In the genomic region with DNA sequence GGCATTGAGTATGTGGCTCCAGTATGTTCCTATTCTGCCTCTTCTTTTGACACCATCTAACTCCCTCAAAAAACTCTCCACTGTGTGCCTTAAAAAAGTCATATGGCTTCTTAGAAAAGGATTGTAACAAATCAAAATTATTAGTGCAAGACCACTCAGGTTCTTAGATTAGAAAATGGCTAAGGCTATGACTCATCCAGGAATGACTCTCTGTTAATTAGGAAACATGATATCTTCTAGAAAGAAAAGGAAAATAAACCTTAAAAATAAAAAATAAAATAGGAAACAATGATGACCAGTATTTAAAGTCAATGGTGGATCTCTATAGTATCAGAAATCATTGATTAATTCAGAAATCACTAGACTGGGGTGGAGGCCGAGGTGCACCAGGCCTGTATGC, we compare ENCODE assay signal across 1 cellular context.
A peak's percentile ranks its signal among the peaks of the same experiment; 100 is the strongest.
TF ChIP-seq lines count a peak whose summit lies in the region.

No MANE protein-coding gene starts in this region.

TF ChIP-seq in endothelial cell of umbilical vein, 7 proteins besides CTCF, POLR2A, EP300 and RAD21:
- TF ChIP-seq GATA2 (IDR thresholded peaks at IDR 0.05; ENCODE audit: insufficient read depth, insufficient read length, low read depth, low read length): no peak
- TF ChIP-seq EZH2 (IDR thresholded peaks at IDR 0.05; ENCODE audit: borderline replicate concordance, low read depth, low read length, severe bottlenecking): no peak
- TF ChIP-seq, protein P1, sequence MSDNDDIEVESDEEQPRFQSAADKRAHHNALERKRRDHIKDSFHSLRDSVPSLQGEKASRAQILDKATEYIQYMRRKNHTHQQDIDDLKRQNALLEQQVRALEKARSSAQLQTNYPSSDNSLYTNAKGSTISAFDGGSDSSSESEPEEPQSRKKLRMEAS (IDR thresholded peaks at IDR 0.05; ENCODE audit: insufficient read depth, insufficient read length): no peak
- TF ChIP-seq POLR2AphosphoS5 (IDR thresholded peaks at IDR 0.05; ENCODE audit: insufficient read depth, low read depth, low read length): no peak
- TF ChIP-seq MYC (IDR thresholded peaks at IDR 0.05; ENCODE audit: low read depth, low read length): no peak
- peak; percentile 42 for TF ChIP-seq JUN (IDR thresholded peaks at IDR 0.05; ENCODE audit: borderline replicate concordance, insufficient read depth, insufficient read length, low read depth)
- peak; percentile 40 for TF ChIP-seq FOS (IDR thresholded peaks at IDR 0.05; ENCODE audit: borderline replicate concordance, insufficient read depth, low read length)
